Comparison of ENCODE assay signal across 1 cellular context in genomic region chr10:104254493-104255243, GRCh38.
A peak's percentile ranks its signal among the peaks of the same experiment; 100 is the strongest.
TF ChIP-seq lines count a peak whose summit lies in the region.

TSS of gene GSTO1 (plus strand) at chr10:104254892. CDS start at chr10:104254929, 37 bp downstream.

TF ChIP-seq in HepG2, 621 proteins besides CTCF, POLR2A, EP300 and RAD21 (continued from another document and continues in another):
- no peak for TF ChIP-seq ZHX2 (IDR thresholded peaks at IDR 0.05; ENCODE audit: low read depth)
- no peak for TF ChIP-seq ZHX2 (CRISPR knock-in tag; IDR thresholded peaks at IDR 0.05; ENCODE audit: borderline replicate concordance)
- TF ChIP-seq ZNF143 (CRISPR knock-in tag; IDR thresholded peaks at IDR 0.05), result no peak
- TF ChIP-seq FOXA3 (CRISPR knock-in tag; IDR thresholded peaks at IDR 0.05), result peak; percentile 18; the same call in 1 of the 2 replicates
- TF ChIP-seq KDM1A (CRISPR knock-in tag; IDR thresholded peaks at IDR 0.05), result no peak
- TF ChIP-seq ZNF329 (CRISPR knock-in tag; IDR thresholded peaks at IDR 0.05; ENCODE audit: low read depth), result 0 out of 2 replicates have a peak, but pooled peaks have one; percentile 78
- no peak for TF ChIP-seq ZNF138 (CRISPR knock-in tag; IDR thresholded peaks at IDR 0.05; ENCODE audit: low read depth)
- TF ChIP-seq, protein P1, sequence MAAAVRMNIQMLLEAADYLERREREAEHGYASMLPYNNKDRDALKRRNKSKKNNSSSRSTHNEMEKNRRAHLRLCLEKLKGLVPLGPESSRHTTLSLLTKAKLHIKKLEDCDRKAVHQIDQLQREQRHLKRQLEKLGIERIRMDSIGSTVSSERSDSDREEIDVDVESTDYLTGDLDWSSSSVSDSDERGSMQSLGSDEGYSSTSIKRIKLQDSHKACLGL (CRISPR knock-in tag; IDR thresholded peaks at IDR 0.05), result no peak
- no peak for TF ChIP-seq ZNF660 (CRISPR knock-in tag; IDR thresholded peaks at IDR 0.05; ENCODE audit: borderline replicate concordance, low read depth)
- no peak for TF ChIP-seq MNT (IDR thresholded peaks at IDR 0.05)
- TF ChIP-seq MXI1 (IDR thresholded peaks at IDR 0.05; ENCODE audit: borderline replicate concordance, low read depth, low read length), result no peak
- TF ChIP-seq NR0B2 (CRISPR knock-in tag; IDR thresholded peaks at IDR 0.05), result no peak
- TF ChIP-seq AHDC1 (CRISPR knock-in tag; IDR thresholded peaks at IDR 0.05; ENCODE audit: borderline replicate concordance), result no peak
- no peak for TF ChIP-seq ZFP36 (IDR thresholded peaks at IDR 0.05; ENCODE audit: borderline replicate concordance, low read depth, low read length, partially characterized antibody)
- peak; percentile 40; the same call in 1 of the 2 replicates for TF ChIP-seq FOXK1 (CRISPR knock-in tag; IDR thresholded peaks at IDR 0.05; ENCODE audit: borderline replicate concordance, low read depth)
- no peak for TF ChIP-seq GPN1 (CRISPR knock-in tag; IDR thresholded peaks at IDR 0.05; ENCODE audit: borderline replicate concordance)
- TF ChIP-seq ZNF607 (CRISPR knock-in tag; IDR thresholded peaks at IDR 0.05; ENCODE audit: borderline replicate concordance), result peak; percentile 57; the same call in 1 of the 2 replicates
- TF ChIP-seq JUN (CRISPR knock-in tag; IDR thresholded peaks at IDR 0.05), result no peak
- no peak for TF ChIP-seq HDAC6 (IDR thresholded peaks at IDR 0.05; ENCODE audit: low read depth, low read length)
- no peak for TF ChIP-seq JARID2 (CRISPR knock-in tag; IDR thresholded peaks at IDR 0.05; ENCODE audit: insufficient replicate concordance)
- TF ChIP-seq ZUFSP (CRISPR knock-in tag; IDR thresholded peaks at IDR 0.05; ENCODE audit: borderline replicate concordance), result no peak
- 0 out of 2 replicates have a peak, but pooled peaks have one; percentile 58 for TF ChIP-seq PCBP1 (IDR thresholded peaks at IDR 0.05; ENCODE audit: borderline replicate concordance, low read depth, low read length)
- TF ChIP-seq DR1 (CRISPR knock-in tag; IDR thresholded peaks at IDR 0.05), result no peak
- TF ChIP-seq, protein P2, sequence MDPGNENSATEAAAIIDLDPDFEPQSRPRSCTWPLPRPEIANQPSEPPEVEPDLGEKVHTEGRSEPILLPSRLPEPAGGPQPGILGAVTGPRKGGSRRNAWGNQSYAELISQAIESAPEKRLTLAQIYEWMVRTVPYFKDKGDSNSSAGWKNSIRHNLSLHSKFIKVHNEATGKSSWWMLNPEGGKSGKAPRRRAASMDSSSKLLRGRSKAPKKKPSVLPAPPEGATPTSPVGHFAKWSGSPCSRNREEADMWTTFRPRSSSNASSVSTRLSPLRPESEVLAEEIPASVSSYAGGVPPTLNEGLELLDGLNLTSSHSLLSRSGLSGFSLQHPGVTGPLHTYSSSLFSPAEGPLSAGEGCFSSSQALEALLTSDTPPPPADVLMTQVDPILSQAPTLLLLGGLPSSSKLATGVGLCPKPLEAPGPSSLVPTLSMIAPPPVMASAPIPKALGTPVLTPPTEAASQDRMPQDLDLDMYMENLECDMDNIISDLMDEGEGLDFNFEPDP (CRISPR knock-in tag; conservative IDR thresholded peaks at IDR 0.05), result no peak
- no peak for TF ChIP-seq RORA (CRISPR knock-in tag; IDR thresholded peaks at IDR 0.05)
- no peak for TF ChIP-seq ATM (IDR thresholded peaks at IDR 0.05; ENCODE audit: borderline replicate concordance)
- TF ChIP-seq ZNF776 (CRISPR knock-in tag; IDR thresholded peaks at IDR 0.05), result 0 out of 2 replicates have a peak, but pooled peaks have one; percentile 14
- TF ChIP-seq GLI4 (CRISPR knock-in tag; IDR thresholded peaks at IDR 0.05; ENCODE audit: borderline replicate concordance), result 0 out of 2 replicates have a peak, but pooled peaks have one; percentile 35
- TF ChIP-seq SOX5 (CRISPR knock-in tag; IDR thresholded peaks at IDR 0.05; ENCODE audit: borderline replicate concordance), result no peak
- TF ChIP-seq ZNF883 (CRISPR knock-in tag; IDR thresholded peaks at IDR 0.05; ENCODE audit: not compliant biosample characterization), result peak; percentile 69
- TF ChIP-seq, protein P3, sequence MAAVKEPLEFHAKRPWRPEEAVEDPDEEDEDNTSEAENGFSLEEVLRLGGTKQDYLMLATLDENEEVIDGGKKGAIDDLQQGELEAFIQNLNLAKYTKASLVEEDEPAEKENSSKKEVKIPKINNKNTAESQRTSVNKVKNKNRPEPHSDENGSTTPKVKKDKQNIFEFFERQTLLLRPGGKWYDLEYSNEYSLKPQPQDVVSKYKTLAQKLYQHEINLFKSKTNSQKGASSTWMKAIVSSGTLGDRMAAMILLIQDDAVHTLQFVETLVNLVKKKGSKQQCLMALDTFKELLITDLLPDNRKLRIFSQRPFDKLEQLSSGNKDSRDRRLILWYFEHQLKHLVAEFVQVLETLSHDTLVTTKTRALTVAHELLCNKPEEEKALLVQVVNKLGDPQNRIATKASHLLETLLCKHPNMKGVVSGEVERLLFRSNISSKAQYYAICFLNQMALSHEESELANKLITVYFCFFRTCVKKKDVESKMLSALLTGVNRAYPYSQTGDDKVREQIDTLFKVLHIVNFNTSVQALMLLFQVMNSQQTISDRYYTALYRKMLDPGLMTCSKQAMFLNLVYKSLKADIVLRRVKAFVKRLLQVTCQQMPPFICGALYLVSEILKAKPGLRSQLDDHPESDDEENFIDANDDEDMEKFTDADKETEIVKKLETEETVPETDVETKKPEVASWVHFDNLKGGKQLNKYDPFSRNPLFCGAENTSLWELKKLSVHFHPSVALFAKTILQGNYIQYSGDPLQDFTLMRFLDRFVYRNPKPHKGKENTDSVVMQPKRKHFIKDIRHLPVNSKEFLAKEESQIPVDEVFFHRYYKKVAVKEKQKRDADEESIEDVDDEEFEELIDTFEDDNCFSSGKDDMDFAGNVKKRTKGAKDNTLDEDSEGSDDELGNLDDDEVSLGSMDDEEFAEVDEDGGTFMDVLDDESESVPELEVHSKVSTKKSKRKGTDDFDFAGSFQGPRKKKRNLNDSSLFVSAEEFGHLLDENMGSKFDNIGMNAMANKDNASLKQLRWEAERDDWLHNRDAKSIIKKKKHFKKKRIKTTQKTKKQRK (IDR thresholded peaks at IDR 0.05; ENCODE audit: low read length), result no peak
- TF ChIP-seq ZNF670 (CRISPR knock-in tag; IDR thresholded peaks at IDR 0.05; ENCODE audit: borderline replicate concordance), result peak; percentile 46; the same call in 1 of the 2 replicates
- no peak for TF ChIP-seq ZNF567 (CRISPR knock-in tag; IDR thresholded peaks at IDR 0.05; ENCODE audit: borderline replicate concordance)
- TF ChIP-seq HIC2 (CRISPR knock-in tag; IDR thresholded peaks at IDR 0.05; ENCODE audit: low read depth), result no peak
